8 cellular contexts compared by ENCODE assay signal in the genomic region with DNA sequence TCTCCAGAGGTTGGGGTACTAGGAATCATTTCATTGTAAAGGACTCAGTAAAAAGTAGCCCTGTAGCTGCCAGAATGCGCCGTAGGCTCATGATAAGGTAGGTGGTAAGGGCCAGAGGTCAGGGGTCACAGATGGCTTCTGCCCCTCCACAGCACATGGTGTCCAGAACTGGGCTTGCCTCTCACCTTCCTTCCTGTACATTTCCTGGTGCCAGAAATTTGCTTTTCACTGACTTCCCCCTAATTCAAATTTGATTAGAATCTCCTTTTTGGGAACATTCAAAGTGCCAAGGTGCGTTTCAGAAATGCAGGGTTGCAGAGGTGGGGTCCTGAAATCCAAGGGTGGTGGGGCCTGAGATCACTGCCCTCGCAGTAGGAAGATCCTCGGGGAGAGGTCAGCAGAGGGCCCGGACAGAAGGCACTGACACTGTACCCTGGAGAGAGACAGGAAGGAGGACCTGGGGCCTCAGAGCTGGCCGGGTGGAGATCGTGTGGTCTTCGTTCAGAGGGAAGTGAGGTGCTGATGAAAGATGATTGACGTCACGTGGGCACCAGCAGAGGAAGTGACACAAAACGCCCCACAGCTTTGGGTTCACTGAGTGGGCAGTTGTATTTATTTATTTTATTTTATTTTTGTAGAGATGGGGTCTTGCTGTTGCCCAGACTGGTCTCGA. TPM values are rescaled to one million over a fixed set of nuclear protein-coding genes. Genes with fewer than 3 reads are reported as not detected.
A peak's percentile ranks its signal among the peaks of the same experiment; 100 is the strongest.
DNase-seq lines count a peak whose midpoint lies in the region; ATAC-seq and TF ChIP-seq lines count a peak whose summit lies in the region.

No MANE protein-coding gene starts in this region.

- no peaks in the 10 kb centered on the region for H3K27me3 ChIP-seq in liver (ENCODE audit: control insufficient read depth in 4 of 4, insufficient read depth in 4 of 4, low read length in 3 of 4)

- peak overlapping the region; percentile 65 to 77 for H3K27ac ChIP-seq in liver (ENCODE audit: low read depth in 1 of 2, low read length in 2 of 2)
- H3K27ac ChIP-seq in substantia nigra (ENCODE audit: low read depth, low read length, poor library complexity, severe bottlenecking) = peak overlapping the region; percentile 21

- CTCF ChIA-PET in WTC11 (lab: Charles Lee) = no interaction called here

- no peaks in the 10 kb centered on the region for H3K36me3 ChIP-seq in liver (ENCODE audit: control insufficient read depth in 4 of 4, insufficient read depth in 3 of 4, low read depth in 1 of 4, low read length in 3 of 4)

- H3K4me1 ChIP-seq in liver (ENCODE audit: control insufficient read depth in 4 of 4, insufficient read depth in 4 of 4, low read length in 3 of 4) = peaks cover 0 to 7% (median 5%) of the 10 kb centered on the region in 4 donors

- no peak overlapping the region for H3K27ac Mint-ChIP-seq in WTC11

- DNase-seq in MV-4-11 (lab: John Stamatoyannopoulos, UW) (peak; percentile 95), substantia nigra (lab: John Stamatoyannopoulos, UW) (peak in 6 of 49 donors; percentile 8 to 49 (median 34)), occipital lobe (lab: John Stamatoyannopoulos, UW) (no peak), NCI-H2227 (lab: John Stamatoyannopoulos, UW; ENCODE audit: unreplicated experiment) (no peak), WTC11 (ENCODE audit: low spot score) (no peak)
- peak; percentile 21 for DNase-seq in activated effector memory CD4-positive, alpha-beta T cell treated with Interleukin-2 at 50 U/mL for 16 hours

- peak overlapping the region in 1 of 2 donors; percentile 52 for H3K9ac ChIP-seq in liver (ENCODE audit: low read depth in 1 of 2, low read length in 2 of 2)

- POLR2A ChIA-PET in WTC11 (lab: Charles Lee) = no interaction called here

- no peaks in the 10 kb centered on the region for H3K9me3 ChIP-seq in liver (ENCODE audit: control insufficient read depth in 4 of 4, low read length in 3 of 4)

- no peak for ATAC-seq in HG03095 (IDR thresholded peaks at IDR 0.05; ENCODE audit: unreplicated experiment)
- ATAC-seq in WTC11 = no peak

- no peaks in the 10 kb centered on the region for H3K36me3 Mint-ChIP-seq in WTC11

- H3K4me3 ChIP-seq in liver (ENCODE audit: low read depth in 1 of 3, low read length in 3 of 3) = no peak overlapping the region

- TF ChIP-seq RAD21 in liver (IDR thresholded peaks at IDR 0.05) = peak in 1 of 2 donors; percentile 10

- peaks cover 5% of the 10 kb centered on the region for H3K4me1 Mint-ChIP-seq in WTC11

- H3K4me3 Mint-ChIP-seq in WTC11 = no peak overlapping the region

- WGBS in liver = 71% methylated on average over 13 of the region's 13 CpGs

- no peaks in the 10 kb centered on the region for H3K9me3 Mint-ChIP-seq in WTC11

- peaks cover 2% of the 10 kb centered on the region; the same call in 1 of the 2 replicates for H3K27me3 Mint-ChIP-seq in WTC11 (ENCODE audit: low read depth)

- no peak for TF ChIP-seq CTCF in liver (IDR thresholded peaks at IDR 0.05; ENCODE audit: low read depth, low read length, missing input control)
- no peak for TF ChIP-seq CTCF in WTC11 (IDR thresholded peaks at IDR 0.05)

TF ChIP-seq in liver, 16 proteins besides CTCF, POLR2A, EP300 and RAD21:
- TF ChIP-seq TAF1 (conservative IDR thresholded peaks at IDR 0.05) (no peak), SP1 (IDR thresholded peaks at IDR 0.05) (peak; percentile 10), NR2F2 (IDR thresholded peaks at IDR 0.05) (peak; percentile 78), GABPA (IDR thresholded peaks at IDR 0.05 in 1 of 2, conservative IDR thresholded peaks at IDR 0.05 in 1 of 2) (peak in 1 of 2 donors; percentile 9)
TF ChIP-seq in liver: peak in this region for 3.

TF ChIP-seq in WTC11, 78 proteins besides CTCF, POLR2A, EP300 and RAD21:
- TF ChIP-seq NR3C1 (CRISPR knock-in tag; conservative IDR thresholded peaks at IDR 0.05; ENCODE audit: low read depth) (no peak), RELA (CRISPR knock-in tag; IDR thresholded peaks at IDR 0.05; ENCODE audit: borderline replicate concordance) (no peak)
- TF ChIP-seq, protein P1, sequence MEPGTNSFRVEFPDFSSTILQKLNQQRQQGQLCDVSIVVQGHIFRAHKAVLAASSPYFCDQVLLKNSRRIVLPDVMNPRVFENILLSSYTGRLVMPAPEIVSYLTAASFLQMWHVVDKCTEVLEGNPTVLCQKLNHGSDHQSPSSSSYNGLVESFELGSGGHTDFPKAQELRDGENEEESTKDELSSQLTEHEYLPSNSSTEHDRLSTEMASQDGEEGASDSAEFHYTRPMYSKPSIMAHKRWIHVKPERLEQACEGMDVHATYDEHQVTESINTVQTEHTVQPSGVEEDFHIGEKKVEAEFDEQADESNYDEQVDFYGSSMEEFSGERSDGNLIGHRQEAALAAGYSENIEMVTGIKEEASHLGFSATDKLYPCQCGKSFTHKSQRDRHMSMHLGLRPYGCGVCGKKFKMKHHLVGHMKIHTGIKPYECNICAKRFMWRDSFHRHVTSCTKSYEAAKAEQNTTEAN (CRISPR knock-in tag; IDR thresholded peaks at IDR 0.05) = no peak

RNA-seq across cellular contexts. Expression of a gene that starts 25.5 kb away (rescaled TPM):
- total RNA-seq in liver (1 to 10 TPM; 8.5 to 8.7 TPM), occipital lobe (22.3 TPM), WTC11 (2021) (27.7 to 29.3 TPM (median 28.1 TPM) in 3 replicates)
- 1 to 10 TPM in 1 of 2 donors, under 1 TPM in 1; 0.67 to 9.0 TPM for polyA plus RNA-seq in liver

Comparison
In these comparisons a context has a peak if more than half of its experiments do, and no peak if none do; other contexts are left out.
1. DNase-seq: peak in MV-4-11 (single experiment) and activated effector memory CD4-positive, alpha-beta T cell treated with Interleukin-2 at 50 U/mL for 16 hours (single experiment); none in occipital lobe (single experiment), NCI-H2227 (single experiment) and WTC11 (single experiment).